Comparison of ENCODE assay signal across 26 cellular contexts in the genomic region with DNA sequence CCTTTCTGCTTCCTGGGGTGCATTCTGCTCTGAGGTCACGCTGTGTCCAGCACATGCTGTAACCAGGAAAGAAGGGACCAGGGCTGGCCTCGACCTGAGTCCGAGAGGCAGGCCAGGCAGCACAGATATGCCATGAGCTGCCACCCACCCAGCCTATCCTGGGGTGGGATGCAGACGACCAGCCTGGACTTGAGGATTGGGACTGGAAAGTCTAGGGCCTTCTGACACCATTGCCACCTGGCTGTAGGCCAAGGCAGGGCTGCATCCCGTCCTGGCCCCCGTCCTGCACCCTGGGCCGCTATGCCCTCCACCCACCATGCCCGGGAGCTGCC.
"Had no signal": no experiment of that assay in that cellular context is flagged by ENCODE, and none has a peak within 500 bp of the region (broad histone marks: within the 10 kb centered on the region; RNA-seq: fewer than 3 reads in every experiment).

No MANE protein-coding gene starts in this region.

- H3K4me2 ChIP-seq: neural progenitor cell had no signal

- H3K27ac ChIP-seq: neural progenitor cell, neutrophil, pancreas, prostate gland, right atrium auricular region, right lobe of liver, stomach, thoracic aorta, thyroid gland, tibial nerve, upper lobe of left lung, vagina had no signal

- H3K27me3 ChIP-seq: neural progenitor cell, right lobe of liver, sigmoid colon, thyroid gland, vagina had no signal

- DNase-seq: naive thymus-derived CD4-positive, alpha-beta T cell; natural killer cell; nucleus accumbens; right lobe of liver; sigmoid colon; small intestine; stimulated activated CD4-positive, alpha-beta T cell treated with anti-CD3 and anti-CD28 coated beads, Interleukin-15, amount 100 ng/mL, for 24 hours; stimulated activated CD4-positive, alpha-beta T cell treated with anti-CD3 and anti-CD28 coated beads, Interleukin-2, amount 100 ng/mL, for 24 hours; stimulated activated CD4-positive, alpha-beta T cell treated with anti-CD3 and anti-CD28 coated beads, Interleukin-2, amount 100 ng/mL, for 48 hours; stimulated activated CD4-positive, alpha-beta T cell treated with anti-CD3 and anti-CD28 coated beads, Interleukin-4, amount 100 ng/mL, for 24 hours; stimulated activated naive B cell treated with anti-CD40 and anti-IgM and Interleukin-4, amounts not matched to agents 10 μg/mL and 1 μg/mL and 100 μg/mL, for 72 hours; stimulated activated naive CD4-positive, alpha-beta T cell treated with Interleukin-2 at 50 U/mL for 16 hours; stomach; thyroid gland; trophoblast cell had no signal

- H3K4me1 ChIP-seq: neural progenitor cell, pancreas, prostate gland, right lobe of liver had no signal

- H3K4me3 ChIP-seq: neural progenitor cell, pancreas, prostate gland, right atrium auricular region, right lobe of liver, sigmoid colon, stomach, thoracic aorta, thyroid gland, tibial nerve, upper lobe of left lung, vagina had no signal

- H3K9ac ChIP-seq: neural progenitor cell had no signal

- H3K9me3 ChIP-seq: neutrophil, pancreas, prostate gland, right atrium auricular region, right lobe of liver, sigmoid colon, stomach, thoracic aorta, thyroid gland, tibial nerve, upper lobe of left lung, vagina had no signal

- FAIRE-seq: pancreas, small intestine, urothelium cell line had no signal

- ATAC-seq: naive thymus-derived CD4-positive, alpha-beta T cell; natural killer cell; right lobe of liver; stimulated activated effector memory CD8-positive, alpha-beta T cell treated with anti-CD3 and anti-CD28 coated beads, Interleukin-12 subunit alpha, Interleukin-12 subunit beta, amount 100 ng/mL, for 72 hours; stimulated activated naive B cell treated with anti-CD40 and anti-IgM and Interleukin-4, amounts not matched to agents 10 μg/mL and 1 μg/mL and 100 μg/mL, for 72 hours had no signal

- H2AFZ ChIP-seq: neural progenitor cell had no signal

- H3K36me3 ChIP-seq: neural progenitor cell, pancreas had no signal
